Comparison of ENCODE assay signal across 26 cellular contexts in genomic region chr5:158807-159447, GRCh38. TPM values are rescaled to one million over a fixed set of nuclear protein-coding genes. Genes with fewer than 3 reads are reported as not detected.
DNase-seq lines count a peak whose midpoint lies in the region; ATAC-seq, FAIRE-seq and TF ChIP-seq lines count a peak whose summit lies in the region.
"Had no signal": no experiment of that assay in that cellular context is flagged by ENCODE, and none has a peak within 500 bp of the region (broad histone marks: within the 10 kb centered on the region; RNA-seq: fewer than 3 reads in every experiment).

No MANE protein-coding gene starts in this region.

- peak; percentile 22 for DNase-seq in activated effector memory CD4-positive, alpha-beta T cell treated with anti-CD3 and anti-CD28 coated beads, Interleukin-2, amount 50 U/mL, for 16 hours
- DNase-seq in activated effector memory CD4-positive, alpha-beta T cell treated with Interleukin-2 at 50 U/mL for 16 hours, result no peak
- no peak for DNase-seq in PC-3
- peak; percentile 64 for DNase-seq in mesenteric fat pad (ENCODE audit: low spot score)
- DNase-seq in NCI-H510A treated with DMSO at 0.1 percent for 48 hours (lab: John Stamatoyannopoulos, UW), result no peak
- no peak for DNase-seq in urothelium cell line (ENCODE audit: low spot score)
- DNase-seq in AG08396 (ENCODE audit: low spot score), result no peak
- DNase-seq: activated gamma-delta T cell; mammary epithelial cell; MV-4-11; NCI-H2081; NK-92 treated with Interleukin-12 subunit alpha and Interleukin-12 subunit beta, amount 100 ng/mL, for 24 hours; occipital lobe; T-helper 17 cell; transverse colon had no signal

- no peak overlapping the region for H2AFZ ChIP-seq in PC-3 (ENCODE audit: low read length)

- CTCF ChIA-PET in PC-3 (lab: Charles Lee), result interaction anchor here (0.6 kb wide), 1 partner anchor 29 kb away, joined by 3 read pairs; no protein-coding TSS in a partner anchor

- H3K4me1 ChIP-seq in PC-3 (ENCODE audit: insufficient read depth, low read length), result peaks cover 19% of the 10 kb centered on the region
- H3K4me1 ChIP-seq: breast epithelium, transverse colon had no signal

- H4K20me1 ChIP-seq in PC-3 (ENCODE audit: low read length), result no peaks in the 10 kb centered on the region

- intact Hi-C loops in PC-3 (cut with micrococcal nuclease), result no loop called here

- POLR2A ChIA-PET in PC-3 (lab: Charles Lee; ENCODE audit: unreplicated experiment), result no interaction called here

- TF ChIP-seq CTCF in PC-3 (conservative IDR thresholded peaks at IDR 0.05; ENCODE audit: low read depth, low read length), result no peak

- no peak for FAIRE-seq in urothelium cell line (lab: Jason Lieb, UNC)
- FAIRE-seq: endometrium had no signal

- H3K9ac ChIP-seq in PC-3 (ENCODE audit: low read length), result 0 out of 2 replicates have a peak overlapping the region, but pooled peaks have one; percentile 29
- H3K9ac ChIP-seq: KMS-11 had no signal

- no peaks in the 10 kb centered on the region for H3K9me2 ChIP-seq in PC-3 (replicated peaks; ENCODE audit: low read length)

- no peaks in the 10 kb centered on the region for H3K9me3 ChIP-seq in PC-3 (ENCODE audit: low read length)
- H3K9me3 ChIP-seq: breast epithelium, transverse colon had no signal

- peak overlapping the region; percentile 42; the same call in 1 of the 2 replicates for H3K27ac ChIP-seq in PC-3 (ENCODE audit: low read length)
- H3K27ac ChIP-seq: breast epithelium, C4-2B, KMS-11, SK-N-MC, transverse colon had no signal

- H3K4me2 ChIP-seq in PC-3 (ENCODE audit: low read length), result peak overlapping the region; percentile 64
- H3K4me2 ChIP-seq: KMS-11 had no signal

- ATAC-seq in PC-3, result no peak
- ATAC-seq in GM21367 (IDR thresholded peaks at IDR 0.05; ENCODE audit: unreplicated experiment), result no peak
- ATAC-seq: Panc1; stimulated activated naive CD8-positive, alpha-beta T cell treated with anti-CD3 and anti-CD28 coated beads, Interleukin-15, amount 100 ng/mL, for 72 hours; T-helper 17 cell had no signal

- H3F3A ChIP-seq in PC-3 (ENCODE audit: low read length, unreplicated experiment), result peaks cover under 1% of the 10 kb centered on the region

- no peaks in the 10 kb centered on the region for H3K27me3 ChIP-seq in PC-3 (ENCODE audit: low read length)
- H3K27me3 ChIP-seq: breast epithelium, transverse colon had no signal

- no peak overlapping the region for H3K4me3 ChIP-seq in PC-3 (ENCODE audit: low read length)
- H3K4me3 ChIP-seq: breast epithelium, SK-N-MC, transverse colon had no signal

- no TSS peak for BruUV-seq in PC-3 (replicated peaks; lab: Mats Ljungman, UMichigan)

- no peaks in the 10 kb centered on the region for H3K79me2 ChIP-seq in PC-3 (ENCODE audit: low read length)

- H3K36me3 ChIP-seq in PC-3 (ENCODE audit: low read depth, low read length), result no peaks in the 10 kb centered on the region
- H3K36me3 ChIP-seq: breast epithelium, transverse colon had no signal

RNA-seq across cellular contexts. Expression of gene LRRC14B, which starts 32.4 kb away (rescaled TPM):
- total RNA-seq in PC-3 (2014; rRNA removed) (not detected in 2 replicates), mesenteric fat pad (not detected)
- total RNA-seq: fibroblast of lung, H4, mammary epithelial cell, NCI-H460, occipital lobe, T-helper 17 cell, transverse colon had no signal

RNA-seq across cellular contexts. Expression of gene CCDC127, which starts 59.0 kb away (rescaled TPM):
- 4.1 and 5.4 TPM in 2 replicates for total RNA-seq in PC-3 (2014; rRNA removed)
- total RNA-seq in mesenteric fat pad, result 6.5 TPM

RNA-seq across cellular contexts. Expression of gene SDHA, which starts 59.2 kb away (rescaled TPM):
- total RNA-seq in PC-3 (2014; rRNA removed) (163 and 181 TPM in 2 replicates), mesenteric fat pad (112 TPM)

Comparison
In these comparisons a context has a peak if more than half of its experiments do, and no peak if none do; other contexts are left out.
1. DNase-seq: peak in activated effector memory CD4-positive, alpha-beta T cell treated with anti-CD3 and anti-CD28 coated beads, Interleukin-2, amount 50 U/mL, for 16 hours (single experiment) and mesenteric fat pad (single experiment); none in activated effector memory CD4-positive, alpha-beta T cell treated with Interleukin-2 at 50 U/mL for 16 hours (single experiment), PC-3 (single experiment), NCI-H510A treated with DMSO at 0.1 percent for 48 hours (single experiment), urothelium cell line (single experiment) and AG08396 (single experiment).